8 cellular contexts compared by ENCODE assay signal in genomic region chr2:105796131-105796638, GRCh38. TPM values are rescaled to one million over a fixed set of nuclear protein-coding genes. Genes with fewer than 3 reads are reported as not detected.
DNase-seq lines count a peak whose midpoint lies in the region; ATAC-seq, FAIRE-seq and TF ChIP-seq lines count a peak whose summit lies in the region.

No MANE protein-coding gene starts in this region.

- H2AFZ ChIP-seq in GM23338 = no peak overlapping the region
- no peak overlapping the region for H2AFZ ChIP-seq in hepatocyte

- peak in 2 of 5 donors; percentile 61 to 63 for DNase-seq in CD8-positive, alpha-beta memory T cell
- DNase-seq in GM23338 (ENCODE audit: low spot score) (no peak), SIG-M5 (lab: John Stamatoyannopoulos, UW) (peak; percentile 92), hepatocyte (ENCODE audit: low spot score) (no peak), urothelium cell line (ENCODE audit: low spot score) (no peak), middle frontal gyrus (ENCODE audit: extremely low spot score, low spot score) (no peak), GOT3 (lab: John Stamatoyannopoulos, UW) (no peak)

- H3K4me3 Mint-ChIP-seq in CD8-positive, alpha-beta memory T cell = peak overlapping the region; percentile 65 to 92 (median 79)
- no peak overlapping the region for H3K4me3 Mint-ChIP-seq in GM23338

- no peak for FAIRE-seq in urothelium cell line (lab: Jason Lieb, UNC)

- H3K4me1 ChIP-seq in CD8-positive, alpha-beta memory T cell (ENCODE audit: insufficient read depth, low read length) = peaks cover 97% of the 10 kb centered on the region
- H3K4me1 ChIP-seq in GM23338 (ENCODE audit: insufficient read depth) (peaks cover 37% of the 10 kb centered on the region), hepatocyte (ENCODE audit: insufficient read depth) (peaks cover 43% of the 10 kb centered on the region)

- no peaks in the 10 kb centered on the region for H3K9me3 ChIP-seq in CD8-positive, alpha-beta memory T cell (ENCODE audit: low read length)
- H3K9me3 ChIP-seq in hepatocyte (ENCODE audit: low read depth) = no peaks in the 10 kb centered on the region

- H3K36me3 Mint-ChIP-seq in CD8-positive, alpha-beta memory T cell = peaks cover 0 to 10% (median 8%) of the 10 kb centered on the region in 3 donors
- H3K36me3 Mint-ChIP-seq in GM23338 (ENCODE audit: low read depth) = peaks cover 9% of the 10 kb centered on the region; the same call in 1 of the 3 replicates

- peaks cover 100% of the 10 kb centered on the region for H3K79me2 ChIP-seq in GM23338 (replicated peaks; ENCODE audit: insufficient read depth)
- peaks cover 100% of the 10 kb centered on the region for H3K79me2 ChIP-seq in hepatocyte

- CTCF ChIA-PET in CD8-positive, alpha-beta memory T cell (lab: Charles Lee) = interaction anchor here (1.4 to 6.0 kb wide), 2 partner anchors 8 to 138 kb away, joined by 3 to 25 read pairs; no protein-coding TSS in a partner anchor

- POLR2A ChIA-PET in CD8-positive, alpha-beta memory T cell (lab: Charles Lee) = no interaction called here

- TF ChIP-seq CTCF in GM23338 (conservative IDR thresholded peaks at IDR 0.05; ENCODE audit: low read depth in 2 of 2) = no peak
- TF ChIP-seq CTCF in hepatocyte (IDR thresholded peaks at IDR 0.05; ENCODE audit: poor library complexity) = no peak

- H3K36me3 ChIP-seq in CD8-positive, alpha-beta memory T cell (ENCODE audit: insufficient read depth, low read length) = no peaks in the 10 kb centered on the region
- H3K36me3 ChIP-seq in GM23338 (ENCODE audit: insufficient read depth) (no peaks in the 10 kb centered on the region), hepatocyte (replicated peaks; ENCODE audit: insufficient read depth, low read depth) (no peaks in the 10 kb centered on the region)

- peak overlapping the region; percentile 85 to 98 (median 94) for H3K27ac Mint-ChIP-seq in CD8-positive, alpha-beta memory T cell
- peak overlapping the region; percentile 57 for H3K27ac Mint-ChIP-seq in GM23338

- 76% methylated on average over 6 of the region's 6 CpGs for WGBS in hepatocyte (ENCODE audit: low lambda C conversion rate, missing lambda C conversion rate)

- no peaks in the 10 kb centered on the region for H3F3A ChIP-seq in GM23338 (replicated peaks; ENCODE audit: low read depth)

- no peaks in the 10 kb centered on the region for H3K27me3 ChIP-seq in CD8-positive, alpha-beta memory T cell (ENCODE audit: insufficient read depth, low read length, poor library complexity, severe bottlenecking)
- H3K27me3 ChIP-seq in GM23338 (ENCODE audit: insufficient read depth) (no peaks in the 10 kb centered on the region), hepatocyte (no peaks in the 10 kb centered on the region)

- ATAC-seq in GM23338 (no peak; the same call in 2 of the 3 replicates), GM18519 (IDR thresholded peaks at IDR 0.05; ENCODE audit: low FRiP score, unreplicated experiment) (no peak)

- H3K4me1 Mint-ChIP-seq in CD8-positive, alpha-beta memory T cell = peaks cover 91 to 99% (median 98%) of the 10 kb centered on the region in 3 donors
- H3K4me1 Mint-ChIP-seq in GM23338 = peaks cover 65% of the 10 kb centered on the region

- H3K27me3 Mint-ChIP-seq in CD8-positive, alpha-beta memory T cell = peaks cover 0 to 4% of the 10 kb centered on the region in 2 donors
- peaks cover 4% of the 10 kb centered on the region for H3K27me3 Mint-ChIP-seq in GM23338 (ENCODE audit: insufficient read depth, low read depth, poor library complexity)

- H4K20me1 ChIP-seq in GM23338 (replicated peaks; ENCODE audit: insufficient read depth) (peaks cover 30% of the 10 kb centered on the region), hepatocyte (ENCODE audit: insufficient read depth, poor library complexity, severe bottlenecking) (peaks cover 88% of the 10 kb centered on the region)

- H3K27ac ChIP-seq in CD8-positive, alpha-beta memory T cell (ENCODE audit: low read depth, low read length) = no peak overlapping the region
- H3K27ac ChIP-seq in GM23338 (ENCODE audit: low read depth) (peak overlapping the region; percentile 52; the same call in 1 of the 2 replicates), hepatocyte (peak overlapping the region; percentile 18)

- H3K4me2 ChIP-seq in GM23338 (peak overlapping the region; percentile 11), hepatocyte (peak overlapping the region; percentile 43)

- peak overlapping the region; percentile 24 for H3K4me3 ChIP-seq in CD8-positive, alpha-beta memory T cell (ENCODE audit: low read length)
- no peak overlapping the region for H3K4me3 ChIP-seq in GM23338
- H3K4me3 ChIP-seq in hepatocyte = no peak overlapping the region

- H3K9me2 ChIP-seq in GM23338 (ENCODE audit: insufficient read depth) (peaks cover 16% of the 10 kb centered on the region), hepatocyte (replicated peaks; ENCODE audit: insufficient read depth) (no peaks in the 10 kb centered on the region)

- no peaks in the 10 kb centered on the region for H3K9me3 Mint-ChIP-seq in CD8-positive, alpha-beta memory T cell
- no peaks in the 10 kb centered on the region for H3K9me3 Mint-ChIP-seq in GM23338

TF ChIP-seq in GM23338, 12 proteins besides CTCF, POLR2A, EP300 and RAD21 (continues in another document):
- no peak for TF ChIP-seq CREB1 (CRISPR knock-in tag; IDR thresholded peaks at IDR 0.05; ENCODE audit: low read depth)
- no peak for TF ChIP-seq NANOG (IDR thresholded peaks at IDR 0.05; ENCODE audit: borderline replicate concordance)
- TF ChIP-seq STAT1 (IDR thresholded peaks at IDR 0.05; ENCODE audit: unreplicated experiment) = no peak
- no peak for TF ChIP-seq ZNF331 (CRISPR knock-in tag; IDR thresholded peaks at IDR 0.05; ENCODE audit: low read depth)
- TF ChIP-seq ZNF462 (CRISPR knock-in tag; IDR thresholded peaks at IDR 0.05) = no peak
- TF ChIP-seq EZH2phosphoT487 (IDR thresholded peaks at IDR 0.05; ENCODE audit: unreplicated experiment) = no peak

RNA-seq across cellular contexts. Expression of gene NCK2, which starts 51.5 kb away (rescaled TPM):
- total RNA-seq in CD8-positive, alpha-beta memory T cell = 10 to 100 TPM; 72.4 to 76.1 TPM
- polyA plus RNA-seq in CD8-positive, alpha-beta memory T cell = 77.9 TPM
- 59.9 and 62.4 TPM in 2 replicates for total RNA-seq in GM23338 (2014; rRNA removed; shearing (Covaris generic))
- polyA plus RNA-seq in GM23338 (2016; fragmentation: Nextera tagmentation; extraction: Ambion mirVana) (26.9 and 28.4 TPM in 2 replicates), hepatocyte (80.3 and 100 TPM in 2 replicates)
- 71.9 and 72.6 TPM in 2 replicates for total RNA-seq in hepatocyte
